ENCODE assay signal across 12 cellular contexts in genomic region chr2:126753501-126754212, GRCh38.
DNase-seq lines count a peak whose midpoint lies in the region; ATAC-seq and TF ChIP-seq lines count a peak whose summit lies in the region.
"Had no signal": no experiment of that assay in that cellular context is flagged by ENCODE, and none has a peak within 500 bp of the region (broad histone marks: within the 10 kb centered on the region; RNA-seq: fewer than 3 reads in every experiment).

No MANE protein-coding gene starts in this region.

- POLR2A ChIA-PET in CD8-positive, alpha-beta memory T cell (lab: Charles Lee): no interaction called here

- ATAC-seq in T-helper 17 cell (no peak), GM19452 (IDR thresholded peaks at IDR 0.05; ENCODE audit: unreplicated experiment) (no peak)
- ATAC-seq in effector memory CD8-positive, alpha-beta T cell (replicated peaks): no peak
- ATAC-seq: HCT116 had no signal

- H3K4me3 Mint-ChIP-seq in CD8-positive, alpha-beta memory T cell: no peak overlapping the region
- H3K4me3 Mint-ChIP-seq in T-helper 17 cell (no peak overlapping the region), osteocyte (ENCODE audit: unreplicated experiment) (no peak overlapping the region)
- no peak overlapping the region for H3K4me3 Mint-ChIP-seq in effector memory CD8-positive, alpha-beta T cell

- H3K27ac ChIP-seq in CD8-positive, alpha-beta memory T cell (ENCODE audit: low read depth, low read length): no peak overlapping the region
- H3K27ac ChIP-seq: HL-60, SJSA1 had no signal

- H3K4me1 Mint-ChIP-seq in CD8-positive, alpha-beta memory T cell: peaks cover 19 to 31% (median 22%) of the 10 kb centered on the region in 3 donors
- H3K4me1 Mint-ChIP-seq in T-helper 17 cell: peaks cover 19% of the 10 kb centered on the region
- peaks cover 12 to 23% of the 10 kb centered on the region in 2 donors for H3K4me1 Mint-ChIP-seq in effector memory CD8-positive, alpha-beta T cell (ENCODE audit: low read depth in 2 of 2)
- H3K4me1 Mint-ChIP-seq in osteocyte (ENCODE audit: unreplicated experiment): no peaks in the 10 kb centered on the region

- H3K27me3 Mint-ChIP-seq in CD8-positive, alpha-beta memory T cell: no peaks in the 10 kb centered on the region
- no peaks in the 10 kb centered on the region for H3K27me3 Mint-ChIP-seq in T-helper 17 cell
- H3K27me3 Mint-ChIP-seq in effector memory CD8-positive, alpha-beta T cell: no peaks in the 10 kb centered on the region
- peaks cover 23% of the 10 kb centered on the region for H3K27me3 Mint-ChIP-seq in osteocyte (ENCODE audit: unreplicated experiment)

- no peaks in the 10 kb centered on the region for H3K36me3 ChIP-seq in CD8-positive, alpha-beta memory T cell (ENCODE audit: insufficient read depth, low read length)
- H3K36me3 ChIP-seq: SJSA1 had no signal

- DNase-seq in CD8-positive, alpha-beta memory T cell: no peak
- DNase-seq in T-helper 17 cell (no peak), osteocyte (ENCODE audit: extremely low spot score, unreplicated experiment) (peak; percentile 80), T1000 (lab: John Stamatoyannopoulos, UW) (no peak)
- DNase-seq in effector memory CD8-positive, alpha-beta T cell: no peak
- DNase-seq in stimulated activated CD4-positive, alpha-beta T cell treated with anti-CD3 and anti-CD28 coated beads, Interleukin-4, amount 100 ng/mL, for 1 hour: no peak
- DNase-seq: NCI-H187, NCI-H446 treated with DMSO at 0.1 percent for 48 hours had no signal

- no peaks in the 10 kb centered on the region for H3K9me3 ChIP-seq in CD8-positive, alpha-beta memory T cell (ENCODE audit: low read length)
- no peaks in the 10 kb centered on the region for H3K9me3 ChIP-seq in T-helper 17 cell (ENCODE audit: control insufficient read depth, low read length, poor library complexity, severe bottlenecking)
- H3K9me3 ChIP-seq: SJSA1 had no signal

- peaks cover 0 to 3% (median 2%) of the 10 kb centered on the region in 3 donors for H3K36me3 Mint-ChIP-seq in CD8-positive, alpha-beta memory T cell
- H3K36me3 Mint-ChIP-seq in T-helper 17 cell (ENCODE audit: low read depth): no peaks in the 10 kb centered on the region
- H3K36me3 Mint-ChIP-seq in effector memory CD8-positive, alpha-beta T cell (ENCODE audit: insufficient read depth): no peaks in the 10 kb centered on the region
- no peaks in the 10 kb centered on the region for H3K36me3 Mint-ChIP-seq in osteocyte (ENCODE audit: unreplicated experiment)

- no peak overlapping the region for H3K4me3 ChIP-seq in CD8-positive, alpha-beta memory T cell (ENCODE audit: low read length)
- H3K4me3 ChIP-seq: SJSA1 had no signal

- H3K27me3 ChIP-seq in CD8-positive, alpha-beta memory T cell (ENCODE audit: insufficient read depth, low read length, poor library complexity, severe bottlenecking): no peaks in the 10 kb centered on the region
- H3K27me3 ChIP-seq: SJSA1 had no signal

- peak overlapping the region; percentile 30 to 88 (median 81) for H3K27ac Mint-ChIP-seq in CD8-positive, alpha-beta memory T cell
- H3K27ac Mint-ChIP-seq in T-helper 17 cell (peak overlapping the region; percentile 34), osteocyte (ENCODE audit: unreplicated experiment) (no peak overlapping the region)
- H3K27ac Mint-ChIP-seq in effector memory CD8-positive, alpha-beta T cell: peak overlapping the region; percentile 70 to 79

- CTCF ChIA-PET in CD8-positive, alpha-beta memory T cell (lab: Charles Lee): interaction anchor here (0.9 to 2.0 kb wide), 2 partner anchors 23 to 226 kb away, joined by 3 to 5 read pairs; no protein-coding TSS in a partner anchor

- TF ChIP-seq CTCF in osteocyte (IDR thresholded peaks at IDR 0.05): no peak

- H3K9me3 Mint-ChIP-seq in CD8-positive, alpha-beta memory T cell: no peaks in the 10 kb centered on the region
- H3K9me3 Mint-ChIP-seq in effector memory CD8-positive, alpha-beta T cell: peaks cover 0 to 2% of the 10 kb centered on the region in 2 donors
- no peaks in the 10 kb centered on the region for H3K9me3 Mint-ChIP-seq in osteocyte (ENCODE audit: unreplicated experiment)

- H3K4me1 ChIP-seq in CD8-positive, alpha-beta memory T cell (ENCODE audit: insufficient read depth, low read length): peaks cover 8% of the 10 kb centered on the region
- H3K4me1 ChIP-seq: SJSA1 had no signal
